ENCODE assay signal across 28 cellular contexts in the genomic region with DNA sequence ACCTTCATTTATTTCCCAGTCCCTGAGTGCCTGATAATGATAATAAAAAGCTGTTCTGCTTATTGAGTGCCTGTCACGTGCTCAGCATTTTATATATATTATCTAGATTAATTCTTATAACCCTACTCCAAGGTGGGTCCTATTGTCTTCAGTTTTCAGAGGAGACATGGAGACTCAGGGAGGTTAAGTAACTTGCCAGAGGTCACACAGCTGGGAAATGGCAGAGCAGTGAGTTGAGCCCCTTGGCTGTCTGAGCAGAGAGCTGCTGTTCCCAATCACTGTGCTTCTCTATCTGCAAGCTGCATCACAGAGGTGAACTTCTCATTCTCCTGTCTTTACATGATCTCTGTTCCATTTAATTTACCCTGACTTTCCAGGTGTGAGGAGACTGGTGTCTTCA.
"Had no signal": no experiment of that assay in that cellular context is flagged by ENCODE, and none has a peak within 500 bp of the region (broad histone marks: within the 10 kb centered on the region; RNA-seq: fewer than 3 reads in every experiment).

No MANE protein-coding gene starts in this region.

- DNase-seq: colonic mucosa; effector CD8-positive, alpha-beta T cell; endodermal cell; foreskin keratinocyte; heart right ventricle; hippocampal formation; left cardiac atrium; left lung; naive thymus-derived CD8-positive, alpha-beta T cell; nephron progenitor cell; occipital lobe; psoas muscle; right cardiac atrium; spleen; stimulated activated CD4-positive, alpha-beta T cell treated with anti-CD3 and anti-CD28 coated beads, Interleukin-4, amount 100 ng/mL, for 4 hours; stimulated activated naive CD8-positive, alpha-beta T cell treated with anti-CD3 and anti-CD28 coated beads, Interleukin-15, Interleukin-2, amounts not matched to agents 100 U/mL and 50 U/mL, for 24 hours; substantia nigra; testis; tibial artery; upper lobe of left lung had no signal

- H3K27ac ChIP-seq: colonic mucosa, foreskin keratinocyte, gastroesophageal sphincter, heart right ventricle, left lung, psoas muscle, spleen, testis, tibial artery, upper lobe of left lung had no signal

- H3K9me3 Mint-ChIP-seq: dendritic cell treated with granulocyte-macrophage colony-stimulating factor and Interleukin-4, amounts not matched to agents 40 ng/mL and 50 ng/mL, for 4 days; endodermal cell; naive thymus-derived CD8-positive, alpha-beta T cell; nephron progenitor cell; stimulated activated memory B cell treated with anti-CD40 and anti-IgM and Interleukin-4, amounts not matched to agents 10 μg/mL and 1 μg/mL and 100 μg/mL, for 72 hours had no signal

- H3K4me1 ChIP-seq: colonic mucosa, foreskin keratinocyte, gastroesophageal sphincter, heart right ventricle, left lung, psoas muscle, testis, tibial artery, upper lobe of left lung had no signal

- H3K27ac Mint-ChIP-seq: dendritic cell treated with granulocyte-macrophage colony-stimulating factor and Interleukin-4, amounts not matched to agents 40 ng/mL and 50 ng/mL, for 4 days; endodermal cell; nephron progenitor cell; stimulated activated memory B cell treated with anti-CD40 and anti-IgM and Interleukin-4, amounts not matched to agents 10 μg/mL and 1 μg/mL and 100 μg/mL, for 72 hours had no signal

- H3K4me3 ChIP-seq: colonic mucosa, gastroesophageal sphincter, heart right ventricle, left lung, ovary, psoas muscle, skin epidermis, spleen, testis, tibial artery, upper lobe of left lung had no signal

- ATAC-seq: esophagus mucosa; foreskin keratinocyte; gastroesophageal sphincter; heart right ventricle; left cardiac atrium; left lung; naive thymus-derived CD8-positive, alpha-beta T cell; psoas muscle; right cardiac atrium; stimulated activated memory B cell treated with anti-CD40 and anti-IgM and Interleukin-4, amounts not matched to agents 10 μg/mL and 1 μg/mL and 100 μg/mL, for 72 hours; stimulated activated naive CD8-positive, alpha-beta T cell treated with anti-CD3 and anti-CD28 coated beads, Interleukin-15, Interleukin-2, amounts not matched to agents 100 U/mL and 50 U/mL, for 24 hours had no signal

- H3K36me3 Mint-ChIP-seq: naive thymus-derived CD8-positive, alpha-beta T cell; stimulated activated memory B cell treated with anti-CD40 and anti-IgM and Interleukin-4, amounts not matched to agents 10 μg/mL and 1 μg/mL and 100 μg/mL, for 72 hours had no signal

- FAIRE-seq: islet of Langerhans, urothelium cell line had no signal

- H3K9me3 ChIP-seq: colonic mucosa, gastroesophageal sphincter, heart right ventricle, left lung, ovary, psoas muscle, spleen, testis, tibial artery, upper lobe of left lung had no signal

- H3K27me3 ChIP-seq: colonic mucosa, foreskin keratinocyte, ovary, testis, upper lobe of left lung had no signal

- H3K4me1 Mint-ChIP-seq: endodermal cell; naive thymus-derived CD8-positive, alpha-beta T cell; stimulated activated memory B cell treated with anti-CD40 and anti-IgM and Interleukin-4, amounts not matched to agents 10 μg/mL and 1 μg/mL and 100 μg/mL, for 72 hours had no signal

- H3K36me3 ChIP-seq: colonic mucosa, gastroesophageal sphincter, heart right ventricle, left lung, ovary, spleen, tibial artery, upper lobe of left lung had no signal

- H3K4me3 Mint-ChIP-seq: dendritic cell treated with granulocyte-macrophage colony-stimulating factor and Interleukin-4, amounts not matched to agents 40 ng/mL and 50 ng/mL, for 4 days; endodermal cell; naive thymus-derived CD8-positive, alpha-beta T cell; nephron progenitor cell; stimulated activated memory B cell treated with anti-CD40 and anti-IgM and Interleukin-4, amounts not matched to agents 10 μg/mL and 1 μg/mL and 100 μg/mL, for 72 hours had no signal
